ENCODE assay signal across 8 cellular contexts in the genomic region with DNA sequence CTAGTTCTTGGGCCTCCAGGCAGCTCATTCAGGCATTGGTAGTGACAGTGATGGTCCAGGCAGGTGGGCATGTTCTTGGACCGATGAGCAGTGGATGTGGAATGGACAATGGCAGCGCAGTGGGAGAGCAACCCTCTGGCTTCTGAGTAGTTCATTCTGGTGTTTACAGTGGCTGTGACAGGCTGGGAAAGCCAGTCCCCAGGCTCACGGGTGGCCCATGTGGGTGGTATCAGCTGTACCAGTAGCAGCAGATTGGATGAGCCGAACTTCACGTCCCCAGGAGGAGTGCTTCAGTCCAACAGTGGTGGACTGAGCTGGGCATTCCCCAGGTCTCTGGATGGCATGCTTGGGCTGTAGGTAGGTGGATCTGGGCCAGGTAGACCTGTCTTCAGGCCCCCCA.
"Had no signal": no experiment of that assay in that cellular context is flagged by ENCODE, and none has a peak within 500 bp of the region (broad histone marks: within the 10 kb centered on the region; RNA-seq: fewer than 3 reads in every experiment).

No MANE protein-coding gene starts in this region.

- H3K4me3 ChIP-seq: GM23338, HAP-1 had no signal

- H3K4me3 Mint-ChIP-seq: GM23338, HFFc6, IgD-negative memory B cell had no signal

- H3K36me3 Mint-ChIP-seq: IgD-negative memory B cell had no signal

- H3K27me3 Mint-ChIP-seq: IgD-negative memory B cell had no signal

- H3K27ac ChIP-seq: HL-60 had no signal

- ATAC-seq: GM23338, HCT116, HepG2 had no signal

- H3K4me1 ChIP-seq: HAP-1 had no signal

- DNase-seq: H7, HFFc6 had no signal

- H3K4me1 Mint-ChIP-seq: GM23338, IgD-negative memory B cell had no signal

- H3K27ac Mint-ChIP-seq: GM23338, HFFc6, IgD-negative memory B cell had no signal

- H3K9me3 ChIP-seq: HAP-1 had no signal

- H3K36me3 ChIP-seq: HAP-1 had no signal
